In genomic region chr7:140005754-140006503, GRCh38 we compare ENCODE assay signal across 11 cellular contexts. TPM values are rescaled to one million over a fixed set of nuclear protein-coding genes. Genes with fewer than 3 reads are reported as not detected.
DNase-seq lines count a peak whose midpoint lies in the region; ATAC-seq and TF ChIP-seq lines count a peak whose summit lies in the region.
"Had no signal": no experiment of that assay in that cellular context is flagged by ENCODE, and none has a peak within 500 bp of the region (broad histone marks: within the 10 kb centered on the region; RNA-seq: fewer than 3 reads in every experiment).

No MANE protein-coding gene starts in this region.

- H3K4me3 ChIP-seq in SK-N-SH (ENCODE audit: low read depth in 2 of 2, low read length in 1 of 2): no peak overlapping the region
- H3K4me3 ChIP-seq in upper lobe of right lung: no peak overlapping the region
- H3K4me3 ChIP-seq: SJSA1 had no signal

- H3K27ac ChIP-seq in SK-N-SH (ENCODE audit: low read depth in 2 of 2, low read length in 1 of 2) (no peak overlapping the region), upper lobe of right lung (no peak overlapping the region)
- H3K27ac ChIP-seq: SJSA1 had no signal

- H3K9me3 ChIP-seq in SK-N-SH: no peaks in the 10 kb centered on the region
- no peaks in the 10 kb centered on the region for H3K9me3 ChIP-seq in upper lobe of right lung
- H3K9me3 ChIP-seq: SJSA1 had no signal

- WGBS in SK-N-SH (ENCODE audit: low lambda C conversion rate): 76% methylated on average over 12 of the region's 13 CpGs

- no peaks in the 10 kb centered on the region for H3K9me3 Mint-ChIP-seq in stimulated activated memory B cell treated with anti-CD40 and anti-IgM and Interleukin-4, amounts not matched to agents 10 μg/mL and 1 μg/mL and 100 μg/mL, for 72 hours
- H3K9me3 Mint-ChIP-seq in activated CD4-positive, alpha-beta memory T cell treated with anti-CD3 and anti-CD28 coated beads, Interleukin-2, amount 10 ng/mL, durations not matched to agents 7 days and 5 days: no peaks in the 10 kb centered on the region
- H3K9me3 Mint-ChIP-seq: CD8-positive, alpha-beta T cell had no signal

- H3K9ac ChIP-seq in SK-N-SH: no peak overlapping the region

- peaks cover 6% of the 10 kb centered on the region for H3K36me3 Mint-ChIP-seq in stimulated activated memory B cell treated with anti-CD40 and anti-IgM and Interleukin-4, amounts not matched to agents 10 μg/mL and 1 μg/mL and 100 μg/mL, for 72 hours
- no peaks in the 10 kb centered on the region for H3K36me3 Mint-ChIP-seq in activated CD4-positive, alpha-beta memory T cell treated with anti-CD3 and anti-CD28 coated beads, Interleukin-2, amount 10 ng/mL, durations not matched to agents 7 days and 5 days (ENCODE audit: low read depth)
- H3K36me3 Mint-ChIP-seq: CD8-positive, alpha-beta T cell had no signal

- H3K36me3 ChIP-seq in SK-N-SH (replicated peaks in 1 of 2; ENCODE audit: control insufficient read depth in 1 of 2, insufficient read depth in 2 of 2, low read length in 1 of 2) (no peaks in the 10 kb centered on the region), upper lobe of right lung (no peaks in the 10 kb centered on the region)
- H3K36me3 ChIP-seq: SJSA1 had no signal

- intact Hi-C loops in left cardiac atrium (cut with DNase I): loop anchor here in 1 of 2 donors (10.0 kb wide), 1 partner anchor 501 kb away; no protein-coding TSS in a partner anchor
- intact Hi-C loops in upper lobe of right lung (cut with DNase I): no loop called here

- TF ChIP-seq CTCF in SK-N-SH (IDR thresholded peaks at IDR 0.05) (peak; percentile 35), upper lobe of right lung (IDR thresholded peaks at IDR 0.05) (no peak)

- peaks cover 0 to 16% of the 10 kb centered on the region in 2 experiments; a peak in 1 of 4 replicates for H3K4me1 ChIP-seq in SK-N-SH (ENCODE audit: control insufficient read depth in 1 of 2, insufficient read depth in 2 of 2, low read depth in 1 of 2, low read length in 1 of 2)
- H3K4me1 ChIP-seq in upper lobe of right lung: no peaks in the 10 kb centered on the region
- H3K4me1 ChIP-seq: SJSA1 had no signal

- H3K4me3 Mint-ChIP-seq in stimulated activated memory B cell treated with anti-CD40 and anti-IgM and Interleukin-4, amounts not matched to agents 10 μg/mL and 1 μg/mL and 100 μg/mL, for 72 hours: no peak overlapping the region
- H3K4me3 Mint-ChIP-seq in activated CD4-positive, alpha-beta memory T cell treated with anti-CD3 and anti-CD28 coated beads, Interleukin-2, amount 10 ng/mL, durations not matched to agents 7 days and 5 days: no peak overlapping the region
- H3K4me3 Mint-ChIP-seq: CD8-positive, alpha-beta T cell had no signal

- POLR2A ChIA-PET in SK-N-SH (lab: Yijun Ruan, JAX): no interaction called here
- POLR2A ChIA-PET in activated CD4-positive, alpha-beta memory T cell treated with anti-CD3 and anti-CD28 coated beads, Interleukin-2, amount 10 ng/mL, durations not matched to agents 7 days and 5 days (lab: Charles Lee): no interaction called here

- peaks cover 9% of the 10 kb centered on the region for H3K27me3 Mint-ChIP-seq in stimulated activated memory B cell treated with anti-CD40 and anti-IgM and Interleukin-4, amounts not matched to agents 10 μg/mL and 1 μg/mL and 100 μg/mL, for 72 hours
- H3K27me3 Mint-ChIP-seq in activated CD4-positive, alpha-beta memory T cell treated with anti-CD3 and anti-CD28 coated beads, Interleukin-2, amount 10 ng/mL, durations not matched to agents 7 days and 5 days: no peaks in the 10 kb centered on the region

- H3K9me2 ChIP-seq in SK-N-SH: no peaks in the 10 kb centered on the region

- ATAC-seq in SK-N-SH treated with all-trans-retinoic acid at 6 μM for 48 hours (no peak), left cardiac atrium (peak; percentile 36 to 50), upper lobe of right lung (peak; percentile 29), GM18520 (IDR thresholded peaks at IDR 0.05; ENCODE audit: unreplicated experiment) (no peak)
- ATAC-seq in stimulated activated memory B cell treated with anti-CD40 and anti-IgM and Interleukin-4, amounts not matched to agents 10 μg/mL and 1 μg/mL and 100 μg/mL, for 72 hours: no peak
- ATAC-seq: CD8-positive, alpha-beta T cell had no signal

- DNase-seq in SK-N-SH (no peak), SHP77 treated with DMSO at 0.1 percent for 48 hours (lab: John Stamatoyannopoulos, UW) (peak; percentile 10), left cardiac atrium (no peak), upper lobe of right lung (peak; percentile 60)
- DNase-seq in activated CD4-positive, alpha-beta memory T cell treated with anti-CD3 and anti-CD28 coated beads, Interleukin-2, amount 10 ng/mL, durations not matched to agents 7 days and 5 days: no peak
- DNase-seq: amniotic stem cell; CD8-positive, alpha-beta T cell had no signal

- no peak overlapping the region for H2AFZ ChIP-seq in SK-N-SH (ENCODE audit: low read depth)

- TF ChIP-seq RAD21 in SK-N-SH (IDR thresholded peaks at IDR 0.05; ENCODE audit: low read length): no peak

- H4K20me1 ChIP-seq in SK-N-SH (ENCODE audit: insufficient read depth): no peaks in the 10 kb centered on the region

- H3K27ac Mint-ChIP-seq in stimulated activated memory B cell treated with anti-CD40 and anti-IgM and Interleukin-4, amounts not matched to agents 10 μg/mL and 1 μg/mL and 100 μg/mL, for 72 hours: no peak overlapping the region
- H3K27ac Mint-ChIP-seq in activated CD4-positive, alpha-beta memory T cell treated with anti-CD3 and anti-CD28 coated beads, Interleukin-2, amount 10 ng/mL, durations not matched to agents 7 days and 5 days: no peak overlapping the region
- H3K27ac Mint-ChIP-seq: CD8-positive, alpha-beta T cell had no signal

- no peaks in the 10 kb centered on the region for H3K79me2 ChIP-seq in SK-N-SH (ENCODE audit: insufficient read depth)

- no peaks in the 10 kb centered on the region; the same call in 1 of the 2 replicates for H3K27me3 ChIP-seq in SK-N-SH (ENCODE audit: insufficient read depth)
- H3K27me3 ChIP-seq in upper lobe of right lung: no peaks in the 10 kb centered on the region
- H3K27me3 ChIP-seq: SJSA1 had no signal

- TF ChIP-seq EP300 in SK-N-SH (IDR thresholded peaks at IDR 0.05; ENCODE audit: borderline replicate concordance in 1 of 2, low read depth in 1 of 2, low read length in 1 of 2): no peak

- H3K4me2 ChIP-seq in SK-N-SH: no peak overlapping the region

- peaks cover 15% of the 10 kb centered on the region for H3K4me1 Mint-ChIP-seq in stimulated activated memory B cell treated with anti-CD40 and anti-IgM and Interleukin-4, amounts not matched to agents 10 μg/mL and 1 μg/mL and 100 μg/mL, for 72 hours
- H3K4me1 Mint-ChIP-seq in activated CD4-positive, alpha-beta memory T cell treated with anti-CD3 and anti-CD28 coated beads, Interleukin-2, amount 10 ng/mL, durations not matched to agents 7 days and 5 days: no peaks in the 10 kb centered on the region

- CTCF ChIA-PET in SK-N-SH (lab: Yijun Ruan, JAX): interaction anchor here (0.8 to 9.8 kb wide), 24 partner anchors 11 to 648 kb away, joined by 3 to 229 read pairs (median 4); no protein-coding TSS in a partner anchor
- CTCF ChIA-PET in activated CD4-positive, alpha-beta memory T cell treated with anti-CD3 and anti-CD28 coated beads, Interleukin-2, amount 10 ng/mL, durations not matched to agents 7 days and 5 days (lab: Charles Lee): interaction anchor here (0.6 to 9.9 kb wide), 11 partner anchors 11 to 571 kb away, joined by 3 to 114 read pairs (median 5); no protein-coding TSS in a partner anchor

- no peaks in the 10 kb centered on the region for H3F3A ChIP-seq in SK-N-SH (replicated peaks; ENCODE audit: insufficient read depth)

TF ChIP-seq in SK-N-SH, 30 proteins besides CTCF, POLR2A, EP300 and RAD21:
- TF ChIP-seq TEAD4 (IDR thresholded peaks at IDR 0.05; ENCODE audit: borderline replicate concordance, insufficient read depth): no peak
- no peak for TF ChIP-seq GATA2 (CRISPR knock-in tag; IDR thresholded peaks at IDR 0.05)
- TF ChIP-seq RCOR1 (IDR thresholded peaks at IDR 0.05; ENCODE audit: low read length): no peak
- TF ChIP-seq NRF1 (IDR thresholded peaks at IDR 0.05; ENCODE audit: low read depth, low read length): no peak
- no peak for TF ChIP-seq POLR2AphosphoS5 (IDR thresholded peaks at IDR 0.05; ENCODE audit: low read depth, low read length)
- no peak for TF ChIP-seq GABPA (IDR thresholded peaks at IDR 0.05; ENCODE audit: low read depth)
- TF ChIP-seq CHD2 (IDR thresholded peaks at IDR 0.05; ENCODE audit: low read length, partially characterized antibody): no peak

TF ChIP-seq in SK-N-SH treated with all-trans-retinoic acid at 6 μM for 48 hours, 23 proteins besides CTCF, POLR2A, EP300 and RAD21 (continues in another document):
- TF ChIP-seq PATZ1 (CRISPR knock-in tag; IDR thresholded peaks at IDR 0.05; ENCODE audit: borderline replicate concordance) (no peak), CSRNP3 (CRISPR knock-in tag; IDR thresholded peaks at IDR 0.05) (no peak)

RNA-seq across cellular contexts. Expression of gene PARP12, which starts 56.8 kb away (rescaled TPM):
- polyA plus RNA-seq in SK-N-SH (2012; rRNA removed): 16.0 and 17.7 TPM in 2 replicates
- 8.8 and 10.9 TPM in 2 replicates for polyA plus RNA-seq in SK-N-SH (2012; cell fraction: cytosol; rRNA removed)
- 44.1 and 46.8 TPM in 2 replicates for polyA plus RNA-seq in SK-N-SH (2012; cell fraction: nucleus; rRNA removed)
- total RNA-seq in left cardiac atrium (10 to 100 TPM; 15.1 to 25.5 TPM), upper lobe of right lung (100 TPM)
- total RNA-seq in activated CD4-positive, alpha-beta memory T cell treated with anti-CD3 and anti-CD28 coated beads, Interleukin-2, amount 10 ng/mL, durations not matched to agents 7 days and 5 days: 100 to 1,000 TPM; 146 to 151 TPM

Comparison
In these comparisons a context has a peak if more than half of its experiments do, and no peak if none do; other contexts are left out.
1. DNase-seq: peak in SHP77 treated with DMSO at 0.1 percent for 48 hours (single experiment) and upper lobe of right lung (single experiment); none in SK-N-SH (single experiment), left cardiac atrium (single experiment) and activated CD4-positive, alpha-beta memory T cell treated with anti-CD3 and anti-CD28 coated beads, Interleukin-2, amount 10 ng/mL, durations not matched to agents 7 days and 5 days (single experiment).
2. ATAC-seq: peak in left cardiac atrium (2 of 2) and upper lobe of right lung (single experiment); none in SK-N-SH treated with all-trans-retinoic acid at 6 μM for 48 hours (single experiment), stimulated activated memory B cell treated with anti-CD40 and anti-IgM and Interleukin-4, amounts not matched to agents 10 μg/mL and 1 μg/mL and 100 μg/mL, for 72 hours (single experiment) and GM18520 (single experiment).